Comparison of ENCODE assay signal across 8 cellular contexts in genomic region chr7:135977742-135978066, GRCh38. TPM values are rescaled to one million over a fixed set of nuclear protein-coding genes. Genes with fewer than 3 reads are reported as not detected.
DNase-seq lines count a peak whose midpoint lies in the region; ATAC-seq and TF ChIP-seq lines count a peak whose summit lies in the region.

No MANE protein-coding gene starts in this region.

- BruUV-seq in A673 (replicated peaks; lab: Mats Ljungman, UMichigan): no TSS peak

- H3K9ac ChIP-seq in mucosa of stomach (ENCODE audit: low read length): peak overlapping the region; percentile 84

- TF ChIP-seq CTCF in A673 (conservative IDR thresholded peaks at IDR 0.05; ENCODE audit: low read depth, low read length): no peak

- POLR2A ChIA-PET in A673 (lab: Charles Lee; ENCODE audit: low non-redundant PET): no interaction called here

- H3K4me1 ChIP-seq in A673 (ENCODE audit: insufficient read depth, low read length, poor library complexity, severe bottlenecking) (peaks cover 28% of the 10 kb centered on the region), mucosa of stomach (ENCODE audit: control insufficient read depth, insufficient read depth, low read length) (peaks cover 12% of the 10 kb centered on the region)

- H3K27me3 ChIP-seq in A673 (replicated peaks; ENCODE audit: insufficient read depth, low read depth, low read length, poor library complexity) (no peaks in the 10 kb centered on the region), mucosa of stomach (ENCODE audit: control insufficient read depth, insufficient read depth, low read length) (no peaks in the 10 kb centered on the region)

- H3K4me3 ChIP-seq in A673 (ENCODE audit: low read depth, low read length, poor library complexity, severe bottlenecking) (peak overlapping the region; percentile 93), mucosa of stomach (ENCODE audit: low read length) (peak overlapping the region; percentile 93)

- CTCF ChIA-PET in A673 (lab: Charles Lee): no interaction called here

- H3K36me3 ChIP-seq in A673 (ENCODE audit: insufficient read depth, low read length, poor library complexity, severe bottlenecking): no peaks in the 10 kb centered on the region
- H3K36me3 ChIP-seq in mucosa of stomach (ENCODE audit: control insufficient read depth, insufficient read depth, low read length): no peaks in the 10 kb centered on the region

- H3K27ac ChIP-seq in A673 (ENCODE audit: low read depth, low read length, poor library complexity, severe bottlenecking): no peak overlapping the region
- H3K27ac ChIP-seq in caudate nucleus (ENCODE audit: low read depth, low read length): peak overlapping the region; percentile 81

- H3K9me3 ChIP-seq in A673 (ENCODE audit: low read depth, low read length, poor library complexity, severe bottlenecking) (no peaks in the 10 kb centered on the region), mucosa of stomach (ENCODE audit: control insufficient read depth, low read length) (no peaks in the 10 kb centered on the region)

- no peak for ATAC-seq in HG03280 (IDR thresholded peaks at IDR 0.05; ENCODE audit: unreplicated experiment)

- intact Hi-C loops in A673 (cut with micrococcal nuclease; ENCODE audit: unreplicated experiment): no loop called here

- DNase-seq in A673 (ENCODE audit: low spot score) (no peak), HuH-7 (ENCODE audit: low spot score) (peak; percentile 10), caudate nucleus (lab: John Stamatoyannopoulos, UW) (peak in 1 of 61 donors; percentile 27), NCI-H748 (lab: John Stamatoyannopoulos, UW; ENCODE audit: unreplicated experiment) (no peak), NCI-H748 treated with DMSO at 0.1 percent for 48 hours (lab: John Stamatoyannopoulos, UW) (no peak)
- DNase-seq in stimulated activated CD4-positive, alpha-beta T cell treated with anti-CD3 and anti-CD28 coated beads, Interleukin-2, amount 100 ng/mL, for 24 hours: no peak

RNA-seq across cellular contexts. Expression of gene MTPN, which starts 0.5 kb away (rescaled TPM):
- total RNA-seq in A673 (2021): 152 and 166 TPM in 2 replicates
